In genomic region chr12:117457189-117457588, GRCh38 we compare ENCODE assay signal across 23 cellular contexts.
"Had no signal": no experiment of that assay in that cellular context is flagged by ENCODE, and none has a peak within 500 bp of the region (broad histone marks: within the 10 kb centered on the region; RNA-seq: fewer than 3 reads in every experiment).

No MANE protein-coding gene starts in this region.

- H3K9me3 ChIP-seq: colonic mucosa, esophagus squamous epithelium, heart left ventricle had no signal

- H3K27me3 ChIP-seq: colonic mucosa, dorsolateral prefrontal cortex, esophagus squamous epithelium, foreskin keratinocyte had no signal

- H3K4me1 ChIP-seq: colonic mucosa, esophagus muscularis mucosa, esophagus squamous epithelium, foreskin keratinocyte, gastroesophageal sphincter, heart left ventricle, heart right ventricle had no signal

- H3K36me3 ChIP-seq: colonic mucosa, esophagus muscularis mucosa, esophagus squamous epithelium, gastroesophageal sphincter, heart left ventricle, heart right ventricle had no signal

- DNase-seq: colonic mucosa; cortex of kidney; dermis blood vessel endothelial cell; dorsolateral prefrontal cortex; effector CD4-positive, alpha-beta T cell; effector CD8-positive, alpha-beta T cell; effector memory CD4-positive, alpha-beta T cell; effector memory CD8-positive, alpha-beta T cell; endodermal cell; erythroblast; esophagus squamous epithelium; foreskin fibroblast; foreskin keratinocyte; foreskin melanocyte; glutamatergic neuron; head of caudate nucleus; heart left ventricle; heart right ventricle had no signal

- ATAC-seq: effector memory CD8-positive, alpha-beta T cell; esophagus mucosa; foreskin keratinocyte; gastroesophageal sphincter; heart left ventricle; heart right ventricle had no signal

- H3K4me3 ChIP-seq: colonic mucosa, coronary artery, dorsolateral prefrontal cortex, esophagus muscularis mucosa, esophagus squamous epithelium, gastroesophageal sphincter, heart left ventricle, heart right ventricle had no signal

- H3K27ac ChIP-seq: colonic mucosa, coronary artery, dorsolateral prefrontal cortex, epithelial cell of prostate, esophagus muscularis mucosa, esophagus squamous epithelium, foreskin keratinocyte, gastroesophageal sphincter, heart left ventricle, heart right ventricle had no signal
